Comparison of ENCODE assay signal across 9 cellular contexts in the genomic region with DNA sequence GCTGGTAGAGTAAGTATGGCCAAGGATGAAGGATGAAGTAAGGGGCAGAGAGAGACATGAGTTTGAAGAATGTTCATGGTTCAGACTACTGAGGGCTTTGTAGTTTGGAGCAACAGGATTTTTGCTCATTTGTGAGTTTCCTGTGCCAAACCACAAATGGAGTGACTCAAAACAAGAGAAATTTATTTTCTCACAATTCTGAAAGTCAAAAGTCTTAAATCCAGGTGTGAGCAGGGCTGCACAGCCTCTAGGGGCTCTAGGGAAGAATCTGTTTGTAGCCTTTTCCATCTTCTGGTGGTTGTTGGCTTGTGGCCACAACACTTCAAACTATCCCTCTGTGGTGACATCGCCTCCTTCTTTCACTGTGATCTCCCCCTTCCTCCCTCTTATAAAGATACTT. TPM values are rescaled to one million over a fixed set of nuclear protein-coding genes. Genes with fewer than 3 reads are reported as not detected.
DNase-seq lines count a peak whose midpoint lies in the region; ATAC-seq and TF ChIP-seq lines count a peak whose summit lies in the region.
"Had no signal": no experiment of that assay in that cellular context is flagged by ENCODE, and none has a peak within 500 bp of the region (broad histone marks: within the 10 kb centered on the region; RNA-seq: fewer than 3 reads in every experiment).

No MANE protein-coding gene starts in this region.

- H3K27me3 ChIP-seq in naive thymus-derived CD4-positive, alpha-beta T cell (ENCODE audit: control insufficient read depth in 2 of 2, insufficient read depth in 2 of 2, low read length in 2 of 2) = no peaks in the 10 kb centered on the region
- H3K27me3 ChIP-seq in PC-3 (ENCODE audit: low read length) (peaks cover 55% of the 10 kb centered on the region), WERI-Rb-1 (ENCODE audit: insufficient read depth, low read depth, severe bottlenecking) (no peaks in the 10 kb centered on the region)

- no peaks in the 10 kb centered on the region for H3F3A ChIP-seq in PC-3 (ENCODE audit: low read length, unreplicated experiment)

- DNase-seq in NB4 (ENCODE audit: low read depth) = peak; percentile 30
- DNase-seq in naive thymus-derived CD4-positive, alpha-beta T cell = peak in 7 of 9 donors; percentile 6 to 49 (median 29)
- DNase-seq in PC-3 = no peak
- no peak for DNase-seq in UCSD-AML1 (lab: John Stamatoyannopoulos, UW; ENCODE audit: unreplicated experiment)
- DNase-seq in WERI-Rb-1 = no peak
- DNase-seq: heart left ventricle, NCI-H226 had no signal

- no peaks in the 10 kb centered on the region for H3K79me2 ChIP-seq in PC-3 (ENCODE audit: low read length)

- H3K9me3 ChIP-seq in naive thymus-derived CD4-positive, alpha-beta T cell (ENCODE audit: control insufficient read depth in 2 of 3, low read length in 3 of 3) = no peaks in the 10 kb centered on the region
- H3K9me3 ChIP-seq in PC-3 (ENCODE audit: low read length) (no peaks in the 10 kb centered on the region), WERI-Rb-1 (ENCODE audit: severe bottlenecking) (no peaks in the 10 kb centered on the region)

- no peak overlapping the region for H3K9ac ChIP-seq in PC-3 (ENCODE audit: low read length)

- H3K27ac Mint-ChIP-seq in naive thymus-derived CD4-positive, alpha-beta T cell = no peak overlapping the region

- BruUV-seq in PC-3 (replicated peaks; lab: Mats Ljungman, UMichigan) = no TSS peak

- H2AFZ ChIP-seq in PC-3 (ENCODE audit: low read length) = no peak overlapping the region

- TF ChIP-seq CTCF in NB4 (IDR thresholded peaks at IDR 0.05; ENCODE audit: low read depth, low read length) = no peak
- no peak for TF ChIP-seq CTCF in PC-3 (conservative IDR thresholded peaks at IDR 0.05; ENCODE audit: low read depth, low read length)
- TF ChIP-seq CTCF in WERI-Rb-1 (IDR thresholded peaks at IDR 0.05; ENCODE audit: low read depth, low read length) = no peak

- intact Hi-C loops in naive thymus-derived CD4-positive, alpha-beta T cell (cut with micrococcal nuclease) = loop anchor here (1.0 to 5.0 kb wide), 6 partner anchors 11 to 459 kb away; no protein-coding TSS in a partner anchor
- intact Hi-C loops in PC-3 (cut with micrococcal nuclease) = no loop called here

- H3K36me3 ChIP-seq in naive thymus-derived CD4-positive, alpha-beta T cell (ENCODE audit: control insufficient read depth in 2 of 3, insufficient read depth in 3 of 3, low read length in 3 of 3) = no peaks in the 10 kb centered on the region
- no peaks in the 10 kb centered on the region for H3K36me3 ChIP-seq in PC-3 (ENCODE audit: low read depth, low read length)
- no peaks in the 10 kb centered on the region for H3K36me3 ChIP-seq in WERI-Rb-1
- H3K36me3 ChIP-seq: heart left ventricle had no signal

- no peaks in the 10 kb centered on the region for H3K27me3 Mint-ChIP-seq in naive thymus-derived CD4-positive, alpha-beta T cell

- no peak for TF ChIP-seq POLR2A in NB4 (IDR thresholded peaks at IDR 0.05; ENCODE audit: extremely low read depth, insufficient read length)

- POLR2A ChIA-PET in naive thymus-derived CD4-positive, alpha-beta T cell (lab: Charles Lee) = interaction anchor here (1.0 kb wide), 1 partner anchor 345 kb away, joined by 3 read pairs; no protein-coding TSS in a partner anchor
- POLR2A ChIA-PET in PC-3 (lab: Charles Lee; ENCODE audit: unreplicated experiment) = no interaction called here

- peaks cover 0 to 14% (median 4%) of the 10 kb centered on the region in 5 donors for H3K36me3 Mint-ChIP-seq in naive thymus-derived CD4-positive, alpha-beta T cell

- no peak overlapping the region for H3K27ac ChIP-seq in naive thymus-derived CD4-positive, alpha-beta T cell (ENCODE audit: low read depth, low read length)
- H3K27ac ChIP-seq in PC-3 (ENCODE audit: low read length) (no peak overlapping the region), WERI-Rb-1 (no peak overlapping the region)

- peaks cover 16 to 37% (median 25%) of the 10 kb centered on the region in 7 donors for H3K4me1 Mint-ChIP-seq in naive thymus-derived CD4-positive, alpha-beta T cell

- peaks cover 0 to 12% (median 7%) of the 10 kb centered on the region in 11 donors for H3K9me3 Mint-ChIP-seq in naive thymus-derived CD4-positive, alpha-beta T cell

- H3K4me3 Mint-ChIP-seq in naive thymus-derived CD4-positive, alpha-beta T cell = no peak overlapping the region

- peaks cover 48 to 50% of the 10 kb centered on the region in 2 donors for H3K4me1 ChIP-seq in naive thymus-derived CD4-positive, alpha-beta T cell (ENCODE audit: control insufficient read depth in 2 of 2, insufficient read depth in 2 of 2, low read length in 2 of 2)
- no peaks in the 10 kb centered on the region for H3K4me1 ChIP-seq in PC-3 (ENCODE audit: insufficient read depth, low read length)

- CTCF ChIA-PET in naive thymus-derived CD4-positive, alpha-beta T cell (lab: Charles Lee) = interaction anchor here (0.6 to 1.0 kb wide), 3 partner anchors 35 to 649 kb away, joined by 3 read pairs; no protein-coding TSS in a partner anchor
- CTCF ChIA-PET in PC-3 (lab: Charles Lee) = no interaction called here

- no peak overlapping the region for H3K4me3 ChIP-seq in NB4 (ENCODE audit: low read depth, low read length)
- peak overlapping the region; percentile 22 for H3K4me3 ChIP-seq in naive thymus-derived CD4-positive, alpha-beta T cell (ENCODE audit: low read length)
- H3K4me3 ChIP-seq in PC-3 (ENCODE audit: low read length) = no peak overlapping the region
- H3K4me3 ChIP-seq in WERI-Rb-1 (ENCODE audit: low read depth, low read length) = no peak overlapping the region
- H3K4me3 ChIP-seq: heart left ventricle had no signal

- no peaks in the 10 kb centered on the region for H3K9me2 ChIP-seq in PC-3 (replicated peaks; ENCODE audit: low read length)

- peak; percentile 44 for ATAC-seq in GM19025 (IDR thresholded peaks at IDR 0.05; ENCODE audit: low read depth, unreplicated experiment)
- peak; percentile 62 for ATAC-seq in GM21825 (IDR thresholded peaks at IDR 0.05; ENCODE audit: unreplicated experiment)
- ATAC-seq in naive thymus-derived CD4-positive, alpha-beta T cell = peak; percentile 41
- ATAC-seq in PC-3 = no peak
- ATAC-seq: heart left ventricle had no signal

- no peaks in the 10 kb centered on the region for H4K20me1 ChIP-seq in PC-3 (ENCODE audit: low read length)

- H3K4me2 ChIP-seq in PC-3 (ENCODE audit: low read length) = no peak overlapping the region

RNA-seq across cellular contexts. Expression of a gene that starts 58.9 kb away (rescaled TPM):
- 1 to 10 TPM; 1.3 to 6.5 (median 1.8) TPM for total RNA-seq in naive thymus-derived CD4-positive, alpha-beta T cell
- under 1 TPM; 0.09 to 0.31 TPM for polyA plus RNA-seq in naive thymus-derived CD4-positive, alpha-beta T cell
- 0.17 and 0.26 TPM in 2 replicates for total RNA-seq in PC-3 (2014; rRNA removed)

Comparison
In these comparisons a context has a peak if more than half of its experiments do, and no peak if none do; other contexts are left out.
1. DNase-seq: peak in NB4 (single experiment) and naive thymus-derived CD4-positive, alpha-beta T cell (7 of 9); none in PC-3 (single experiment), UCSD-AML1 (single experiment) and WERI-Rb-1 (single experiment).